10 cellular contexts compared by ENCODE assay signal in genomic region chr3:154904328-154904727, GRCh38.
DNase-seq lines count a peak whose midpoint lies in the region; ATAC-seq and TF ChIP-seq lines count a peak whose summit lies in the region.
"Had no signal": no experiment of that assay in that cellular context is flagged by ENCODE, and none has a peak within 500 bp of the region (broad histone marks: within the 10 kb centered on the region; RNA-seq: fewer than 3 reads in every experiment).

No MANE protein-coding gene starts in this region.

- ATAC-seq in HG02571 (IDR thresholded peaks at IDR 0.05; ENCODE audit: unreplicated experiment): no peak
- ATAC-seq: mucosa of descending colon had no signal

- TF ChIP-seq CTCF in epithelial cell of esophagus (IDR thresholded peaks at IDR 0.05; ENCODE audit: insufficient read depth, low read depth, low read length, missing control alignments): peak; percentile 62

- no peak overlapping the region for H3K4me3 ChIP-seq in epithelial cell of esophagus (ENCODE audit: low read length)
- H3K4me3 ChIP-seq: mucosa of descending colon, suprapubic skin had no signal

- DNase-seq in NCI-H748 (lab: John Stamatoyannopoulos, UW; ENCODE audit: unreplicated experiment) (peak; percentile 0), NCI-H748 treated with DMSO at 0.1 percent for 48 hours (lab: John Stamatoyannopoulos, UW) (no peak), NCI-H1048 (lab: John Stamatoyannopoulos, UW) (peak; percentile 47), epithelial cell of esophagus (ENCODE audit: low read depth) (peak; percentile 41), retina (peak; percentile 4), NCI-H2196 treated with DMSO at 0.1 percent for 48 hours (lab: John Stamatoyannopoulos, UW; ENCODE audit: unreplicated experiment) (no peak)
- DNase-seq in NK-92 treated with Interleukin-12 subunit alpha and Interleukin-12 subunit beta, amount 100 ng/mL, for 24 hours (lab: John Stamatoyannopoulos, UW): no peak

Comparison
In these comparisons a context has a peak if more than half of its experiments do, and no peak if none do; other contexts are left out.
1. DNase-seq: peak in NCI-H748 (single experiment), NCI-H1048 (single experiment), epithelial cell of esophagus (single experiment) and retina (single experiment); none in NCI-H748 treated with DMSO at 0.1 percent for 48 hours (single experiment), NCI-H2196 treated with DMSO at 0.1 percent for 48 hours (single experiment) and NK-92 treated with Interleukin-12 subunit alpha and Interleukin-12 subunit beta, amount 100 ng/mL, for 24 hours (single experiment).